8 cellular contexts compared by ENCODE assay signal in the genomic region with DNA sequence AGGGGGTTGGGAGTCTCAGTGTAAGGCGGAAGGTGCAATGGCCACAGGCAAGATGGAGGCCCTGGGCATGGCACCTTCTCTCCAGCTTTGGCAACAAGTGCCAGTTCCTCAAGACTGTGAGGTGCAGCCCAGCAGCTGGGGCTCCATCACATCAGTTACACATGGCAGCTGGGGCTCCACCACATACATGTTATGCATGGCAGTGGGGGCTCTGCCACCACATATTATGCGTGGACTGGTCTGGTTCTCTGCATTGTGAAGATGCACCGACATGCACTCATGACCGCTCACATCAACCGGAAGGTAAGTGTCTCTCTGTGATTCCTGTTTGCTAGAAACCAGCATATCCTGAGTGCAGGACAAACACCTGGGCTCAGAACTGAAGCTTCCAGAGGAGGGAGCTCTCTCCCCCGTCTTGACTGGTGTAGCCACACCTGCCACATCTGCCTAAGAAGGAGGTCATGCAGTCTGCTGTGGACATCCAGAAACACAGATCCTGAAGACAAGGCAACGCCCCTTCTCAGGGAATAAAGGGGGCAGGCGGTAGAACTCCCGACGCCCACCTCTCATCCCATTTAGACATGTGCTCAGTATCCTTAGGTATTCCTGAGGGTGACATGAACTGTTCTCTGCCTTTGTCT.
DNase-seq lines count a peak whose midpoint lies in the region; ATAC-seq and TF ChIP-seq lines count a peak whose summit lies in the region.

No MANE protein-coding gene starts in this region.

- no peaks in the 10 kb centered on the region for H3K9me3 ChIP-seq in ascending aorta
- H3K9me3 ChIP-seq in liver (ENCODE audit: control insufficient read depth in 4 of 4, low read length in 3 of 4) = no peaks in the 10 kb centered on the region
- no peaks in the 10 kb centered on the region for H3K9me3 ChIP-seq in testis

- peak overlapping the region; percentile 94 to 98 for H3K27ac ChIP-seq in ascending aorta
- H3K27ac ChIP-seq in liver (ENCODE audit: low read depth in 1 of 2, low read length in 2 of 2) = no peak overlapping the region
- H3K27ac ChIP-seq in testis = no peak overlapping the region

- DNase-seq in COLO668 (lab: John Stamatoyannopoulos, UW; ENCODE audit: unreplicated experiment) (peak; percentile 74), KBM-7 (peak; percentile 8), ascending aorta (ENCODE audit: low spot score in 2 of 2) (peak in 1 of 2 donors; percentile 64), hepatic stellate cell (ENCODE audit: low spot score) (no peak), activated T-cell treated with anti-CD3 and anti-CD28 coated beads for 4 hours (no peak), testis (no peak)

- TF ChIP-seq RAD21 in liver (IDR thresholded peaks at IDR 0.05) = no peak

- no peak for TF ChIP-seq POLR2A in testis (IDR thresholded peaks at IDR 0.05)

- H3K9ac ChIP-seq in liver (ENCODE audit: low read depth in 1 of 2, low read length in 2 of 2) = no peak overlapping the region

- H3K36me3 ChIP-seq in ascending aorta = no peaks in the 10 kb centered on the region
- H3K36me3 ChIP-seq in liver (ENCODE audit: control insufficient read depth in 4 of 4, insufficient read depth in 3 of 4, low read depth in 1 of 4, low read length in 3 of 4) = no peaks in the 10 kb centered on the region
- H3K36me3 ChIP-seq in testis (ENCODE audit: low read depth, missing control alignments) = no peaks in the 10 kb centered on the region

- H3K4me1 ChIP-seq in ascending aorta = peaks cover 31 to 49% of the 10 kb centered on the region in 2 donors
- peaks cover 0 to 4% (median 0%) of the 10 kb centered on the region in 4 donors for H3K4me1 ChIP-seq in liver (ENCODE audit: control insufficient read depth in 4 of 4, insufficient read depth in 4 of 4, low read length in 3 of 4)
- peaks cover 12% of the 10 kb centered on the region for H3K4me1 ChIP-seq in testis

- 35% methylated on average over 10 of the region's 10 CpGs for WGBS in liver
- WGBS in testis, 2 donors = 59 to 60% methylated on average over 10 of the region's 10 CpGs

- intact Hi-C loops in ascending aorta (cut with DNase I) = loop anchor here (1.0 to 10.0 kb wide), 10 partner anchors 29 to 505 kb away; a partner anchor contains a TSS
- intact Hi-C loops in testis (cut with DNase I; ENCODE audit: low total_unique reads) = loop anchor here (5.0 kb wide), 1 partner anchor 165 kb away; no protein-coding TSS in a partner anchor

- in situ Hi-C loops in KBM-7 (cut with MboI; ENCODE audit: low pct_unique_long_range_greater_than_20kb, low sequenced_read_pairs) = no loop called here

- H3K27me3 ChIP-seq in ascending aorta (no peaks in the 10 kb centered on the region), liver (ENCODE audit: control insufficient read depth in 4 of 4, insufficient read depth in 4 of 4, low read length in 3 of 4) (no peaks in the 10 kb centered on the region), testis (no peaks in the 10 kb centered on the region)

- ATAC-seq in GM19035 (IDR thresholded peaks at IDR 0.05; ENCODE audit: unreplicated experiment) = no peak

- TF ChIP-seq CTCF in ascending aorta (IDR thresholded peaks at IDR 0.05) (no peak), liver (IDR thresholded peaks at IDR 0.05; ENCODE audit: low read depth, low read length, missing input control) (peak; percentile 12), testis (IDR thresholded peaks at IDR 0.05) (no peak)

- H3K4me3 ChIP-seq in ascending aorta (no peak overlapping the region), liver (ENCODE audit: low read depth in 1 of 3, low read length in 3 of 3) (no peak overlapping the region), testis (no peak overlapping the region)

TF ChIP-seq in liver, 16 proteins besides CTCF, POLR2A, EP300 and RAD21:
- TF ChIP-seq FOXA1 (IDR thresholded peaks at IDR 0.05) = no peak
- TF ChIP-seq, protein P1, sequence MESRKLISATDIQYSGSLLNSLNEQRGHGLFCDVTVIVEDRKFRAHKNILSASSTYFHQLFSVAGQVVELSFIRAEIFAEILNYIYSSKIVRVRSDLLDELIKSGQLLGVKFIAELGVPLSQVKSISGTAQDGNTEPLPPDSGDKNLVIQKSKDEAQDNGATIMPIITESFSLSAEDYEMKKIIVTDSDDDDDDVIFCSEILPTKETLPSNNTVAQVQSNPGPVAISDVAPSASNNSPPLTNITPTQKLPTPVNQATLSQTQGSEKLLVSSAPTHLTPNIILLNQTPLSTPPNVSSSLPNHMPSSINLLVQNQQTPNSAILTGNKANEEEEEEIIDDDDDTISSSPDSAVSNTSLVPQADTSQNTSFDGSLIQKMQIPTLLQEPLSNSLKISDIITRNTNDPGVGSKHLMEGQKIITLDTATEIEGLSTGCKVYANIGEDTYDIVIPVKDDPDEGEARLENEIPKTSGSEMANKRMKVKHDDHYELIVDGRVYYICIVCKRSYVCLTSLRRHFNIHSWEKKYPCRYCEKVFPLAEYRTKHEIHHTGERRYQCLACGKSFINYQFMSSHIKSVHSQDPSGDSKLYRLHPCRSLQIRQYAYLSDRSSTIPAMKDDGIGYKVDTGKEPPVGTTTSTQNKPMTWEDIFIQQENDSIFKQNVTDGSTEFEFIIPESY (IDR thresholded peaks at IDR 0.05) = no peak
- TF ChIP-seq HNF4A (conservative IDR thresholded peaks at IDR 0.05) = no peak
- TF ChIP-seq TAF1 (conservative IDR thresholded peaks at IDR 0.05) = no peak
- no peak for TF ChIP-seq YY1 (IDR thresholded peaks at IDR 0.05)
- no peak for TF ChIP-seq HNF4G (IDR thresholded peaks at IDR 0.05)
- TF ChIP-seq JUND (IDR thresholded peaks at IDR 0.05) = no peak
- TF ChIP-seq, protein P2, sequence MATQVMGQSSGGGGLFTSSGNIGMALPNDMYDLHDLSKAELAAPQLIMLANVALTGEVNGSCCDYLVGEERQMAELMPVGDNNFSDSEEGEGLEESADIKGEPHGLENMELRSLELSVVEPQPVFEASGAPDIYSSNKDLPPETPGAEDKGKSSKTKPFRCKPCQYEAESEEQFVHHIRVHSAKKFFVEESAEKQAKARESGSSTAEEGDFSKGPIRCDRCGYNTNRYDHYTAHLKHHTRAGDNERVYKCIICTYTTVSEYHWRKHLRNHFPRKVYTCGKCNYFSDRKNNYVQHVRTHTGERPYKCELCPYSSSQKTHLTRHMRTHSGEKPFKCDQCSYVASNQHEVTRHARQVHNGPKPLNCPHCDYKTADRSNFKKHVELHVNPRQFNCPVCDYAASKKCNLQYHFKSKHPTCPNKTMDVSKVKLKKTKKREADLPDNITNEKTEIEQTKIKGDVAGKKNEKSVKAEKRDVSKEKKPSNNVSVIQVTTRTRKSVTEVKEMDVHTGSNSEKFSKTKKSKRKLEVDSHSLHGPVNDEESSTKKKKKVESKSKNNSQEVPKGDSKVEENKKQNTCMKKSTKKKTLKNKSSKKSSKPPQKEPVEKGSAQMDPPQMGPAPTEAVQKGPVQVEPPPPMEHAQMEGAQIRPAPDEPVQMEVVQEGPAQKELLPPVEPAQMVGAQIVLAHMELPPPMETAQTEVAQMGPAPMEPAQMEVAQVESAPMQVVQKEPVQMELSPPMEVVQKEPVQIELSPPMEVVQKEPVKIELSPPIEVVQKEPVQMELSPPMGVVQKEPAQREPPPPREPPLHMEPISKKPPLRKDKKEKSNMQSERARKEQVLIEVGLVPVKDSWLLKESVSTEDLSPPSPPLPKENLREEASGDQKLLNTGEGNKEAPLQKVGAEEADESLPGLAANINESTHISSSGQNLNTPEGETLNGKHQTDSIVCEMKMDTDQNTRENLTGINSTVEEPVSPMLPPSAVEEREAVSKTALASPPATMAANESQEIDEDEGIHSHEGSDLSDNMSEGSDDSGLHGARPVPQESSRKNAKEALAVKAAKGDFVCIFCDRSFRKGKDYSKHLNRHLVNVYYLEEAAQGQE (IDR thresholded peaks at IDR 0.05) = no peak
- no peak for TF ChIP-seq RXRA (IDR thresholded peaks at IDR 0.05)
- TF ChIP-seq, protein P3, sequence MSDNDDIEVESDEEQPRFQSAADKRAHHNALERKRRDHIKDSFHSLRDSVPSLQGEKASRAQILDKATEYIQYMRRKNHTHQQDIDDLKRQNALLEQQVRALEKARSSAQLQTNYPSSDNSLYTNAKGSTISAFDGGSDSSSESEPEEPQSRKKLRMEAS (IDR thresholded peaks at IDR 0.05) = no peak
- no peak for TF ChIP-seq FOXA2 (IDR thresholded peaks at IDR 0.05)
- no peak for TF ChIP-seq NR2F2 (IDR thresholded peaks at IDR 0.05)
- TF ChIP-seq GABPA (IDR thresholded peaks at IDR 0.05 in 1 of 2, conservative IDR thresholded peaks at IDR 0.05 in 1 of 2) = no peak
- TF ChIP-seq SP1 (IDR thresholded peaks at IDR 0.05) = no peak

Comparison
In these comparisons a context has a peak if more than half of its experiments do, and no peak if none do; other contexts are left out.
1. DNase-seq: peak in COLO668 (single experiment) and KBM-7 (single experiment); none in hepatic stellate cell (single experiment), activated T-cell treated with anti-CD3 and anti-CD28 coated beads for 4 hours (single experiment) and testis (single experiment).
2. H3K27ac ChIP-seq: peak in ascending aorta (2 of 2); none in liver (0 of 2) and testis (0 of 2).